4 cellular contexts compared by ENCODE assay signal in the genomic region with DNA sequence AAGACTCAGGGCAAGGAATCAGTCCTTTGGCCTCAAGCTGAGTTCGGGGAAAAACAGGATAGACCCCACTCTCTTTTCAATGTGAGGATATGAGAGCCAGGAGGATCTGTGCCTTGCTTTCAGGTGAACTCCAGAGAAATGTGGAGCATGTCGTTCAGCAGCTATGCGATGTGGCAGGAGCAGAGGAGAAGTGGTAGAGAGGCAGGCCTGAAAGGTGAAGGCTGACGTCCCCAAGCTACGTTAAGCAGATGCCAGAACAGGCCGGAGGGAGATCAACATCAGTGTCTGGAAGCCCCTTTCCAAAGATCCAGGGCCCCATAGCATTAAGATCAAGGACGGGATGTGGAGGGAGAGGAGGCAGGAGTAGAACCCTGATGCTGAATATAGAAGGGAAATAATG.
TF ChIP-seq lines count a peak whose summit lies in the region.

No MANE protein-coding gene starts in this region.

TF ChIP-seq in SK-N-SH, 30 proteins besides CTCF, POLR2A, EP300 and RAD21:
- TF ChIP-seq NFIC (IDR thresholded peaks at IDR 0.05; ENCODE audit: borderline replicate concordance) (no peak), FOXJ3 (CRISPR knock-in tag; IDR thresholded peaks at IDR 0.05) (no peak), GATA2 (CRISPR knock-in tag; IDR thresholded peaks at IDR 0.05) (no peak), ELF1 (IDR thresholded peaks at IDR 0.05) (no peak), EZH2phosphoT487 (IDR thresholded peaks at IDR 0.05; ENCODE audit: borderline replicate concordance, low read depth) (no peak), FOXM1 (IDR thresholded peaks at IDR 0.05; ENCODE audit: low read depth) (no peak), MXI1 (IDR thresholded peaks at IDR 0.05; ENCODE audit: low read depth, low read length) (no peak)
- TF ChIP-seq, protein P1, sequence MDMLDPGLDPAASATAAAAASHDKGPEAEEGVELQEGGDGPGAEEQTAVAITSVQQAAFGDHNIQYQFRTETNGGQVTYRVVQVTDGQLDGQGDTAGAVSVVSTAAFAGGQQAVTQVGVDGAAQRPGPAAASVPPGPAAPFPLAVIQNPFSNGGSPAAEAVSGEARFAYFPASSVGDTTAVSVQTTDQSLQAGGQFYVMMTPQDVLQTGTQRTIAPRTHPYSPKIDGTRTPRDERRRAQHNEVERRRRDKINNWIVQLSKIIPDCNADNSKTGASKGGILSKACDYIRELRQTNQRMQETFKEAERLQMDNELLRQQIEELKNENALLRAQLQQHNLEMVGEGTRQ (IDR thresholded peaks at IDR 0.05; ENCODE audit: borderline replicate concordance, low read depth, low read length) = no peak

TF ChIP-seq in SK-N-SH treated with all-trans-retinoic acid at 6 μM for 48 hours, 23 proteins besides CTCF, POLR2A, EP300 and RAD21:
- TF ChIP-seq TCF4 (CRISPR knock-in tag; IDR thresholded peaks at IDR 0.05; ENCODE audit: borderline replicate concordance) = no peak
- no peak for TF ChIP-seq TOX (CRISPR knock-in tag; IDR thresholded peaks at IDR 0.05; ENCODE audit: borderline replicate concordance)
- no peak for TF ChIP-seq ZC3H10 (CRISPR knock-in tag; IDR thresholded peaks at IDR 0.05)
- no peak for TF ChIP-seq ISL1 (CRISPR knock-in tag; IDR thresholded peaks at IDR 0.05)
- TF ChIP-seq, protein P2, sequence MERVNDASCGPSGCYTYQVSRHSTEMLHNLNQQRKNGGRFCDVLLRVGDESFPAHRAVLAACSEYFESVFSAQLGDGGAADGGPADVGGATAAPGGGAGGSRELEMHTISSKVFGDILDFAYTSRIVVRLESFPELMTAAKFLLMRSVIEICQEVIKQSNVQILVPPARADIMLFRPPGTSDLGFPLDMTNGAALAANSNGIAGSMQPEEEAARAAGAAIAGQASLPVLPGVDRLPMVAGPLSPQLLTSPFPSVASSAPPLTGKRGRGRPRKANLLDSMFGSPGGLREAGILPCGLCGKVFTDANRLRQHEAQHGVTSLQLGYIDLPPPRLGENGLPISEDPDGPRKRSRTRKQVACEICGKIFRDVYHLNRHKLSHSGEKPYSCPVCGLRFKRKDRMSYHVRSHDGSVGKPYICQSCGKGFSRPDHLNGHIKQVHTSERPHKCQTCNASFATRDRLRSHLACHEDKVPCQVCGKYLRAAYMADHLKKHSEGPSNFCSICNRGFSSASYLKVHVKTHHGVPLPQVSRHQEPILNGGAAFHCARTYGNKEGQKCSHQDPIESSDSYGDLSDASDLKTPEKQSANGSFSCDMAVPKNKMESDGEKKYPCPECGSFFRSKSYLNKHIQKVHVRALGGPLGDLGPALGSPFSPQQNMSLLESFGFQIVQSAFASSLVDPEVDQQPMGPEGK (CRISPR knock-in tag; IDR thresholded peaks at IDR 0.05; ENCODE audit: borderline replicate concordance) = no peak
- TF ChIP-seq ZFP30 (CRISPR knock-in tag; IDR thresholded peaks at IDR 0.05) = no peak
- no peak for TF ChIP-seq RARB (CRISPR knock-in tag; IDR thresholded peaks at IDR 0.05)
- no peak for TF ChIP-seq ZNF70 (CRISPR knock-in tag; IDR thresholded peaks at IDR 0.05)
- TF ChIP-seq CSDC2 (CRISPR knock-in tag; IDR thresholded peaks at IDR 0.05) = no peak
- TF ChIP-seq ESRRG (CRISPR knock-in tag; IDR thresholded peaks at IDR 0.05) = no peak
- TF ChIP-seq OSR1 (CRISPR knock-in tag; IDR thresholded peaks at IDR 0.05) = no peak
- TF ChIP-seq PPARA (CRISPR knock-in tag; IDR thresholded peaks at IDR 0.05; ENCODE audit: borderline replicate concordance) = no peak
- TF ChIP-seq ZFP3 (CRISPR knock-in tag; IDR thresholded peaks at IDR 0.05) = no peak

TF ChIP-seq in IMR-90, 13 proteins besides CTCF, POLR2A, EP300 and RAD21:
- TF ChIP-seq SMC3 (IDR thresholded peaks at IDR 0.05; ENCODE audit: low read depth, low read length) (no peak), RFX5 (IDR thresholded peaks at IDR 0.05; ENCODE audit: low read depth, low read length) (no peak), CHD1 (IDR thresholded peaks at IDR 0.05; ENCODE audit: low read depth, low read length) (no peak), BHLHE40 (IDR thresholded peaks at IDR 0.05; ENCODE audit: low read depth, low read length) (no peak), NFE2L2 (IDR thresholded peaks at IDR 0.05; ENCODE audit: low read depth, low read length) (no peak), MAFK (IDR thresholded peaks at IDR 0.05; ENCODE audit: low read depth, low read length) (no peak), FOS (IDR thresholded peaks at IDR 0.05; ENCODE audit: low read depth, low read length) (no peak), MAZ (IDR thresholded peaks at IDR 0.05; ENCODE audit: borderline replicate concordance, low read depth, low read length) (no peak), ELK1 (IDR thresholded peaks at IDR 0.05; ENCODE audit: borderline replicate concordance, low read depth, low read length) (no peak)
- TF ChIP-seq, protein P1 (IDR thresholded peaks at IDR 0.05; ENCODE audit: low read depth, low read length) = no peak

TF ChIP-seq in HEK293T, 16 proteins besides CTCF, POLR2A, EP300 and RAD21 (continued from another document):
- TF ChIP-seq LEF1 (IDR thresholded peaks at IDR 0.05; ENCODE audit: borderline replicate concordance) (no peak), ARNT (IDR thresholded peaks at IDR 0.05) (no peak), ELF4 (IDR thresholded peaks at IDR 0.05) (no peak), BHLHE40 (IDR thresholded peaks at IDR 0.05; ENCODE audit: borderline replicate concordance) (no peak), TARDBP (IDR thresholded peaks at IDR 0.05) (no peak), FOXK2 (IDR thresholded peaks at IDR 0.05) (no peak), FOXM1 (IDR thresholded peaks at IDR 0.05; ENCODE audit: borderline replicate concordance) (no peak), NFRKB (IDR thresholded peaks at IDR 0.05) (no peak), HDGF (IDR thresholded peaks at IDR 0.05; ENCODE audit: borderline replicate concordance) (no peak)
- TF ChIP-seq, protein P3, sequence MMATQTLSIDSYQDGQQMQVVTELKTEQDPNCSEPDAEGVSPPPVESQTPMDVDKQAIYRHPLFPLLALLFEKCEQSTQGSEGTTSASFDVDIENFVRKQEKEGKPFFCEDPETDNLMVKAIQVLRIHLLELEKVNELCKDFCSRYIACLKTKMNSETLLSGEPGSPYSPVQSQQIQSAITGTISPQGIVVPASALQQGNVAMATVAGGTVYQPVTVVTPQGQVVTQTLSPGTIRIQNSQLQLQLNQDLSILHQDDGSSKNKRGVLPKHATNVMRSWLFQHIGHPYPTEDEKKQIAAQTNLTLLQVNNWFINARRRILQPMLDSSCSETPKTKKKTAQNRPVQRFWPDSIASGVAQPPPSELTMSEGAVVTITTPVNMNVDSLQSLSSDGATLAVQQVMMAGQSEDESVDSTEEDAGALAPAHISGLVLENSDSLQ (IDR thresholded peaks at IDR 0.05) = no peak
TF ChIP-seq in HEK293T: peak in this region for 0.
